Comparison of ENCODE assay signal across 27 cellular contexts in the genomic region with DNA sequence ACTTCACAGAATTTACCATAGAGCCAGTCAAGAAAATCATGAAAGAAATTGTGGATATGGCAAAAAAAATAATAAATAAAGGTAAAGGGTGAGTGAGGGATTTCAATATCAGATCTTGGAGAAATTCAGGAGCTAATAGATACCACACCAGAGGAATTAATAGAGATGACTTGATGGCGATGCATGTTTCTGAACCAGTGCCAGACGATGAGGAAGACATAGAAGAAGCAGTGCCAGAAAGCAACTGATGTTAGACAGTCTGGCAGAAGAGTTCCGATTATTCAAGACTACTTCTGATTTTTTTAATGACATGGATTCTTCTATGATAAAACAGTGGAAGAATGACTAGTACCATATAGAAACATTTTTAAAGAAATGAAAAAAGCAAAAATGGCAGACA.
"Had no signal": no experiment of that assay in that cellular context is flagged by ENCODE, and none has a peak within 500 bp of the region (broad histone marks: within the 10 kb centered on the region; RNA-seq: fewer than 3 reads in every experiment).

No MANE protein-coding gene starts in this region.

- H3K9me3 Mint-ChIP-seq: activated CD4-positive, alpha-beta T cell treated with anti-CD3 and anti-CD28 coated beads, Interleukin-2, amount 10 ng/mL, durations not matched to agents 24 days and 14 days; activated CD8-positive, alpha-beta T cell treated with anti-CD3 and anti-CD28 coated beads for 36 hours; activated naive CD8-positive, alpha-beta T cell treated with anti-CD3 and anti-CD28 coated beads for 36 hours; activated T-cell treated with anti-CD3 and anti-CD28 coated beads, Interleukin-2, amount 50 U/mL, for 72 hours; activated T-helper 17 cell treated with anti-CD3 and anti-CD28 coated beads, Interleukin-2, amount 50 U/mL, for 72 hours had no signal

- H3K4me1 Mint-ChIP-seq: activated CD4-positive, alpha-beta T cell treated with anti-CD3 and anti-CD28 coated beads, Interleukin-2, amount 10 ng/mL, durations not matched to agents 24 days and 14 days; activated naive CD8-positive, alpha-beta T cell treated with anti-CD3 and anti-CD28 coated beads for 36 hours; activated T-helper 17 cell treated with anti-CD3 and anti-CD28 coated beads, Interleukin-2, amount 50 U/mL, for 72 hours had no signal

- DNase-seq: activated CD4-positive, alpha-beta T cell treated with anti-CD3 and anti-CD28 coated beads, Interleukin-2, amount 10 ng/mL, durations not matched to agents 24 days and 14 days; activated CD4-positive, alpha-beta T cell treated with anti-CD3 and anti-CD28 coated beads, Interleukin-2, amount 50 U/mL, for 4 hours; activated CD8-positive, alpha-beta T cell treated with anti-CD3 and anti-CD28 coated beads for 36 hours; activated effector memory CD4-positive, alpha-beta T cell treated with anti-CD3 and anti-CD28 coated beads, Interleukin-2, amount 50 U/mL, for 16 hours; activated naive CD4-positive, alpha-beta T cell; activated naive CD4-positive, alpha-beta T cell treated with anti-CD3 and anti-CD28 coated beads, Interleukin-2, amount 50 U/mL, for 16 hours; activated naive CD8-positive, alpha-beta T cell treated with anti-CD3 and anti-CD28 coated beads for 36 hours; activated T-cell treated with anti-CD3 and anti-CD28 coated beads, Interleukin-2, amount 50 U/mL, for 1 hour; activated T-cell treated with anti-CD3 and anti-CD28 coated beads, Interleukin-2, amount 50 U/mL, for 72 hours; amniotic stem cell; aorta; brain microvascular endothelial cell; central memory CD4-positive, alpha-beta T cell; Karpas-422; NCI-H1048; NCI-H1105 treated with DMSO at 0.1 percent for 48 hours; NCI-H1436; NCI-H1694; NCI-H2029; NCI-H345; NCI-H524 treated with DMSO at 0.1 percent for 48 hours; SIG-M5; T1000 had no signal

- H3K36me3 Mint-ChIP-seq: activated naive CD8-positive, alpha-beta T cell treated with anti-CD3 and anti-CD28 coated beads for 36 hours had no signal

- FAIRE-seq: RCC 7860 had no signal

- H3K36me3 ChIP-seq: brain microvascular endothelial cell had no signal

- H3K27me3 Mint-ChIP-seq: activated CD4-positive, alpha-beta T cell treated with anti-CD3 and anti-CD28 coated beads, Interleukin-2, amount 10 ng/mL, durations not matched to agents 24 days and 14 days; activated CD8-positive, alpha-beta T cell treated with anti-CD3 and anti-CD28 coated beads for 36 hours had no signal

- ATAC-seq: activated CD8-positive, alpha-beta T cell treated with anti-CD3 and anti-CD28 coated beads for 36 hours; activated T-cell treated with anti-CD3 and anti-CD28 coated beads, Interleukin-2, amount 50 U/mL, for 72 hours; activated T-helper 17 cell treated with anti-CD3 and anti-CD28 coated beads, Interleukin-2, amount 50 U/mL, for 72 hours; Right ventricle myocardium inferior had no signal

- H3K27ac ChIP-seq: brain microvascular endothelial cell, RWPE1 had no signal

- H3K27me3 ChIP-seq: brain microvascular endothelial cell had no signal

- H3K4me3 Mint-ChIP-seq: activated CD4-positive, alpha-beta T cell treated with anti-CD3 and anti-CD28 coated beads, Interleukin-2, amount 10 ng/mL, durations not matched to agents 24 days and 14 days; activated CD8-positive, alpha-beta T cell treated with anti-CD3 and anti-CD28 coated beads for 36 hours; activated naive CD8-positive, alpha-beta T cell treated with anti-CD3 and anti-CD28 coated beads for 36 hours; activated T-cell treated with anti-CD3 and anti-CD28 coated beads, Interleukin-2, amount 50 U/mL, for 72 hours; activated T-helper 17 cell treated with anti-CD3 and anti-CD28 coated beads, Interleukin-2, amount 50 U/mL, for 72 hours had no signal

- H3K27ac Mint-ChIP-seq: activated CD4-positive, alpha-beta T cell treated with anti-CD3 and anti-CD28 coated beads, Interleukin-2, amount 10 ng/mL, durations not matched to agents 24 days and 14 days; activated CD8-positive, alpha-beta T cell treated with anti-CD3 and anti-CD28 coated beads for 36 hours; activated naive CD8-positive, alpha-beta T cell treated with anti-CD3 and anti-CD28 coated beads for 36 hours; activated T-cell treated with anti-CD3 and anti-CD28 coated beads, Interleukin-2, amount 50 U/mL, for 72 hours; activated T-helper 17 cell treated with anti-CD3 and anti-CD28 coated beads, Interleukin-2, amount 50 U/mL, for 72 hours had no signal
